ENCODE assay signal across 8 cellular contexts in genomic region chr6:1604991-1605821, GRCh38. TPM values are rescaled to one million over a fixed set of nuclear protein-coding genes. Genes with fewer than 3 reads are reported as not detected.
DNase-seq lines count a peak whose midpoint lies in the region; TF ChIP-seq lines count a peak whose summit lies in the region.

No MANE protein-coding gene starts in this region.

- H2AFZ ChIP-seq in mesenchymal stem cell (ENCODE audit: low read depth, low read length), result no peak overlapping the region

- no peak overlapping the region for H2BK12ac ChIP-seq in mesenchymal stem cell (ENCODE audit: low read length in 2 of 2)

- no peak overlapping the region for H2BK120ac ChIP-seq in mesenchymal stem cell (ENCODE audit: low read depth, low read length)

- WGBS in mesenchymal stem cell, result 4% methylated on average over 49 of the region's 65 CpGs
- WGBS in tibial nerve, 2 donors, result 28 to 44% methylated on average over 35 to 58 of the region's 65 CpGs

- no peak overlapping the region for H3K18ac ChIP-seq in mesenchymal stem cell (ENCODE audit: low read depth in 1 of 2, low read length in 2 of 2)

- H3K27ac ChIP-seq in cingulate gyrus (ENCODE audit: low read depth, low read length), result peak overlapping the region; percentile 54
- H3K27ac ChIP-seq in mesenchymal stem cell (ENCODE audit: low read length, poor library complexity, severe bottlenecking), result no peak overlapping the region
- H3K27ac ChIP-seq in tibial nerve, result no peak overlapping the region

- H3K27ac Mint-ChIP-seq in activated naive CD4-positive, alpha-beta T cell treated with anti-CD3 and anti-CD28 coated beads, Interleukin-2, amount 10 ng/mL, durations not matched to agents 7 days and 5 days, result peak overlapping the region; percentile 74

- TF ChIP-seq CTCF in tibial nerve (IDR thresholded peaks at IDR 0.05), result no peak

- H2BK15ac ChIP-seq in mesenchymal stem cell (ENCODE audit: low read depth, poor library complexity, severe bottlenecking), result no peak overlapping the region

- no peaks in the 10 kb centered on the region for H3K9me3 Mint-ChIP-seq in activated naive CD4-positive, alpha-beta T cell treated with anti-CD3 and anti-CD28 coated beads, Interleukin-2, amount 10 ng/mL, durations not matched to agents 7 days and 5 days

- H3K4me1 ChIP-seq in mesenchymal stem cell (ENCODE audit: control insufficient read depth, insufficient read depth, low read depth, low read length) (peaks cover 40% of the 10 kb centered on the region), tibial nerve (peaks cover 0 to 58% (median 14%) of the 10 kb centered on the region in 4 donors)

- H3K23ac ChIP-seq in mesenchymal stem cell (ENCODE audit: low read length in 2 of 2), result no peak overlapping the region

- H3K4me1 Mint-ChIP-seq in activated naive CD4-positive, alpha-beta T cell treated with anti-CD3 and anti-CD28 coated beads, Interleukin-2, amount 10 ng/mL, durations not matched to agents 7 days and 5 days, result peaks cover 30% of the 10 kb centered on the region

- peaks cover 54 to 89% of the 10 kb centered on the region in 2 experiments for H3K27me3 ChIP-seq in mesenchymal stem cell (ENCODE audit: control insufficient read depth in 1 of 2, insufficient read depth in 1 of 2, low read length in 2 of 2)
- peaks cover 0 to 83% of the 10 kb centered on the region in 2 donors for H3K27me3 ChIP-seq in tibial nerve

- H3K14ac ChIP-seq in mesenchymal stem cell (ENCODE audit: low read length in 2 of 2), result no peak overlapping the region

- no peak for TF ChIP-seq POLR2A in tibial nerve (IDR thresholded peaks at IDR 0.05)

- H2BK5ac ChIP-seq in mesenchymal stem cell (ENCODE audit: low read depth, low read length, poor library complexity, severe bottlenecking), result no peak overlapping the region

- H3K9me3 ChIP-seq in mesenchymal stem cell (ENCODE audit: control insufficient read depth, low read length), result no peaks in the 10 kb centered on the region
- H3K9me3 ChIP-seq in tibial nerve, result no peaks in the 10 kb centered on the region

- H3K9ac ChIP-seq in mesenchymal stem cell (ENCODE audit: low read length), result no peak overlapping the region

- H3K4me3 ChIP-seq in mesenchymal stem cell (ENCODE audit: insufficient read depth in 1 of 2, low read depth in 1 of 2, low read length in 2 of 2) (peak overlapping the region; percentile 41 to 65), tibial nerve (peak overlapping the region; percentile 34 to 59 (median 42))

- CTCF ChIA-PET in activated naive CD4-positive, alpha-beta T cell treated with anti-CD3 and anti-CD28 coated beads, Interleukin-2, amount 10 ng/mL, durations not matched to agents 7 days and 5 days (lab: Charles Lee), result interaction anchor here (1.4 to 2.2 kb wide), 3 partner anchors 499 to 1030 kb away, joined by 3 to 8 read pairs (median 7); no protein-coding TSS in a partner anchor

- no peaks in the 10 kb centered on the region for H3K79me1 ChIP-seq in mesenchymal stem cell (replicated peaks; ENCODE audit: low read length, poor library complexity, severe bottlenecking)

- H3K36me3 ChIP-seq in mesenchymal stem cell (ENCODE audit: control insufficient read depth in 1 of 2, insufficient read depth in 2 of 2, low read depth in 1 of 2, low read length in 2 of 2) (no peaks in the 10 kb centered on the region), tibial nerve (no peaks in the 10 kb centered on the region)

- H3K36me3 Mint-ChIP-seq in activated naive CD4-positive, alpha-beta T cell treated with anti-CD3 and anti-CD28 coated beads, Interleukin-2, amount 10 ng/mL, durations not matched to agents 7 days and 5 days, result peaks cover 3% of the 10 kb centered on the region

- no peak overlapping the region for H4K91ac ChIP-seq in mesenchymal stem cell (ENCODE audit: low read length)

- H3K4ac ChIP-seq in mesenchymal stem cell (ENCODE audit: low read depth in 1 of 2, low read length in 2 of 2), result no peak overlapping the region

- peak overlapping the region; percentile 93 for H3K4me2 ChIP-seq in mesenchymal stem cell (ENCODE audit: low read length, poor library complexity, severe bottlenecking)

- no peak for TF ChIP-seq EP300 in tibial nerve (IDR thresholded peaks at IDR 0.05)

- H3K4me3 Mint-ChIP-seq in activated naive CD4-positive, alpha-beta T cell treated with anti-CD3 and anti-CD28 coated beads, Interleukin-2, amount 10 ng/mL, durations not matched to agents 7 days and 5 days, result no peak overlapping the region

- H4K8ac ChIP-seq in mesenchymal stem cell (ENCODE audit: low read length), result no peak overlapping the region

- H2AK5ac ChIP-seq in mesenchymal stem cell (ENCODE audit: low read length, severe bottlenecking), result no peak overlapping the region

- H3K27me3 Mint-ChIP-seq in activated naive CD4-positive, alpha-beta T cell treated with anti-CD3 and anti-CD28 coated beads, Interleukin-2, amount 10 ng/mL, durations not matched to agents 7 days and 5 days, result peaks cover 95% of the 10 kb centered on the region

- no peak for DNase-seq in activated naive CD4-positive, alpha-beta T cell treated with anti-CD3 and anti-CD28 coated beads, Interleukin-2, amount 10 ng/mL, durations not matched to agents 7 days and 5 days
- no peak for DNase-seq in activated naive CD4-positive, alpha-beta T cell (lab: John Stamatoyannopoulos, UW)
- no peak for DNase-seq in mesenchymal stem cell
- no peak for DNase-seq in tibial nerve (ENCODE audit: low spot score in 2 of 2)
- DNase-seq in LoVo (ENCODE audit: low spot score), result no peak
- DNase-seq in SIG-M5 treated with dmso at 0.1 percent for 504 hours (lab: John Stamatoyannopoulos, UW; ENCODE audit: unreplicated experiment), result no peak
- DNase-seq in NCI-H2196 (lab: John Stamatoyannopoulos, UW; ENCODE audit: unreplicated experiment), result no peak

RNA-seq across cellular contexts. Expression of gene FOXC1, which starts 4.5 kb away (rescaled TPM):
- polyA plus RNA-seq in mesenchymal stem cell (2013, experiment 1 of 2), result 0.07 TPM
- 0.08 TPM for polyA plus RNA-seq in mesenchymal stem cell (2013, experiment 2 of 2)
- total RNA-seq in tibial nerve, result 10 to 100 TPM; 36.0 to 53.7 (median 50.2) TPM
